In the genomic region with DNA sequence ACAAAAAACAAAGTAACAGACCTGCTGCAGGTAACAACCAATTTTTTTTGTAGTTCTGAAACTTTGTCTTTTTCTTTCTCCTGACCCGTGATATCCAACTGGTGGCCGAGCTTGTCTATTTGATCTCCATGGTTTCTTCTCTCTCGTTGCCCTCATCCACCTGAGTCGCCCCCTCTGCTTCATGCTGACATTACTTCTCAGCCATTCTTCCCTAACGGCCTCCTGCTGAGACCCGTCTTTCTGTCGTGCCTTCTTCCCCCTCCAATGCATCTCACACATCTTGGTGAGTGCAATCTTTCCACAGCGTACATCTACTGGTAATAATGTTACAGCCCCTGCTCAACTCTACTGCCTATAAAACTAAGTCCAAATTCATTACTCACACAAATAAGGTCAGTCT, we compare ENCODE assay signal across 1 cellular context.
TF ChIP-seq lines count a peak whose summit lies in the region.

No MANE protein-coding gene starts in this region.

TF ChIP-seq in H1, 55 proteins besides CTCF, POLR2A, EP300 and RAD21:
- TF ChIP-seq ATF3 (IDR thresholded peaks at IDR 0.05; ENCODE audit: insufficient read depth, low read depth, low read length) (no peak), SP1 (IDR thresholded peaks at IDR 0.05; ENCODE audit: low read depth, low read length) (no peak), CREB1 (IDR thresholded peaks at IDR 0.05) (no peak), ZNF274 (IDR thresholded peaks at IDR 0.05; ENCODE audit: borderline replicate concordance, extremely low read depth, low read length) (no peak), NRF1 (IDR thresholded peaks at IDR 0.05; ENCODE audit: low read depth, low read length) (no peak), SIN3A (conservative IDR thresholded peaks at IDR 0.05 in 1 of 2, IDR thresholded peaks at IDR 0.05 in 1 of 2; ENCODE audit: low read depth in 1 of 2, low read length in 2 of 2) (no peak), GTF2F1 (IDR thresholded peaks at IDR 0.05; ENCODE audit: borderline replicate concordance, low read depth, low read length) (no peak), TCF12 (IDR thresholded peaks at IDR 0.05; ENCODE audit: low read depth, low read length) (no peak), POLR2AphosphoS5 (IDR thresholded peaks at IDR 0.05; ENCODE audit: low read depth, low read length) (no peak), BACH1 (IDR thresholded peaks at IDR 0.05; ENCODE audit: low read length) (no peak), YY1 (IDR thresholded peaks at IDR 0.05; ENCODE audit: low read depth, low read length) (no peak), KDM4A (IDR thresholded peaks at IDR 0.05; ENCODE audit: low read depth, low read length, severe bottlenecking) (no peak)
